Comparison of ENCODE assay signal across 1 cellular context in genomic region chr22:36032611-36033010, GRCh38.
TF ChIP-seq lines count a peak whose summit lies in the region.

No MANE protein-coding gene starts in this region.

TF ChIP-seq in HepG2, 621 proteins besides CTCF, POLR2A, EP300 and RAD21:
- TF ChIP-seq ZNF569 (CRISPR knock-in tag; IDR thresholded peaks at IDR 0.05; ENCODE audit: borderline replicate concordance): no peak
- no peak for TF ChIP-seq ZNF256 (CRISPR knock-in tag; conservative IDR thresholded peaks at IDR 0.05)
- no peak for TF ChIP-seq HMGA1 (CRISPR knock-in tag; conservative IDR thresholded peaks at IDR 0.05)
- TF ChIP-seq ZNF460 (CRISPR knock-in tag; IDR thresholded peaks at IDR 0.05; ENCODE audit: borderline replicate concordance): no peak
- TF ChIP-seq ZNF891 (CRISPR knock-in tag; IDR thresholded peaks at IDR 0.05): no peak
- TF ChIP-seq ZNF629 (CRISPR knock-in tag; conservative IDR thresholded peaks at IDR 0.05): no peak
- TF ChIP-seq KMT2A (CRISPR knock-in tag; IDR thresholded peaks at IDR 0.05): no peak
- no peak for TF ChIP-seq KDM2A (CRISPR knock-in tag; IDR thresholded peaks at IDR 0.05; ENCODE audit: borderline replicate concordance, low read depth)
- TF ChIP-seq FUBP1 (CRISPR knock-in tag; IDR thresholded peaks at IDR 0.05; ENCODE audit: borderline replicate concordance): no peak
- no peak for TF ChIP-seq PLSCR1 (CRISPR knock-in tag; IDR thresholded peaks at IDR 0.05; ENCODE audit: borderline replicate concordance)
- TF ChIP-seq PATZ1 (CRISPR knock-in tag; IDR thresholded peaks at IDR 0.05): no peak
- no peak for TF ChIP-seq SUZ12 (IDR thresholded peaks at IDR 0.05; ENCODE audit: low read depth, low read length)
- TF ChIP-seq MLX (CRISPR knock-in tag; IDR thresholded peaks at IDR 0.05): no peak
- TF ChIP-seq ZSCAN5A (CRISPR knock-in tag; IDR thresholded peaks at IDR 0.05; ENCODE audit: borderline replicate concordance): no peak
- TF ChIP-seq ZHX2 (IDR thresholded peaks at IDR 0.05; ENCODE audit: low read depth): no peak
- TF ChIP-seq ZHX2 (CRISPR knock-in tag; IDR thresholded peaks at IDR 0.05; ENCODE audit: borderline replicate concordance): no peak
- no peak for TF ChIP-seq POLR2G (IDR thresholded peaks at IDR 0.05; ENCODE audit: low read depth, low read length)
- no peak for TF ChIP-seq CREBL2 (CRISPR knock-in tag; IDR thresholded peaks at IDR 0.05; ENCODE audit: borderline replicate concordance)
- TF ChIP-seq ZC3H13 (CRISPR knock-in tag; IDR thresholded peaks at IDR 0.05): no peak
- no peak for TF ChIP-seq ZNF430 (CRISPR knock-in tag; IDR thresholded peaks at IDR 0.05)
